Comparison of ENCODE assay signal across 8 cellular contexts in genomic region chr19:46704379-46705076, GRCh38. TPM values are rescaled to one million over a fixed set of nuclear protein-coding genes. Genes with fewer than 3 reads are reported as not detected.
DNase-seq lines count a peak whose midpoint lies in the region; ATAC-seq, FAIRE-seq and TF ChIP-seq lines count a peak whose summit lies in the region.
"Had no signal": no experiment of that assay in that cellular context is flagged by ENCODE, and none has a peak within 500 bp of the region (broad histone marks: within the 10 kb centered on the region; RNA-seq: fewer than 3 reads in every experiment).

No MANE protein-coding gene starts in this region.

- no peak overlapping the region for H3K27ac Mint-ChIP-seq in neural progenitor cell

- no peaks in the 10 kb centered on the region for H3K4me1 Mint-ChIP-seq in neural progenitor cell

- TF ChIP-seq EP300 in suprapubic skin (IDR thresholded peaks at IDR 0.05) = no peak

- peaks cover 10% of the 10 kb centered on the region for H3K36me3 ChIP-seq in neural progenitor cell
- peaks cover 84% of the 10 kb centered on the region for H3K36me3 ChIP-seq in suprapubic skin

- FAIRE-seq in GM18507 (lab: Jason Lieb, UNC) = peak; percentile 75
- FAIRE-seq: frontal cortex had no signal

- 49% methylated on average over 20 of the region's 21 CpGs for WGBS in suprapubic skin

- peak; percentile 94 for TF ChIP-seq CTCF in epithelial cell of proximal tubule (conservative IDR thresholded peaks at IDR 0.05; ENCODE audit: low read depth, low read length)
- peak; percentile 92 for TF ChIP-seq CTCF in neural progenitor cell (IDR thresholded peaks at IDR 0.05)
- TF ChIP-seq CTCF in suprapubic skin (IDR thresholded peaks at IDR 0.05) = peak; percentile 82 to 97

- peak overlapping the region; percentile 50 for H3K4me3 Mint-ChIP-seq in neural progenitor cell

- peak; percentile 77 for DNase-seq in GM18507 (ENCODE audit: extremely low spot score, insufficient read length, low read depth)
- DNase-seq in NCI-H748 (lab: John Stamatoyannopoulos, UW; ENCODE audit: unreplicated experiment) = peak; percentile 28
- peak; percentile 70 for DNase-seq in activated CD8-positive, alpha-beta memory T cell treated with anti-CD3 and anti-CD28 coated beads, Interleukin-2, amount 50 U/mL, for 24 hours (ENCODE audit: extremely low read depth)
- DNase-seq in epithelial cell of proximal tubule (ENCODE audit: low read depth) = no peak
- DNase-seq in neural progenitor cell (ENCODE audit: low spot score) = peak; percentile 71
- DNase-seq in suprapubic skin (ENCODE audit: low spot score in 2 of 2) = peak in 1 of 2 donors; percentile 87

- ATAC-seq in HG03342 (IDR thresholded peaks at IDR 0.05; ENCODE audit: unreplicated experiment) = no peak

- H3K9me3 Mint-ChIP-seq in neural progenitor cell = no peaks in the 10 kb centered on the region

- H3K4me3 ChIP-seq in epithelial cell of proximal tubule (ENCODE audit: low read depth, low read length) (no peak overlapping the region), neural progenitor cell (no peak overlapping the region), suprapubic skin (no peak overlapping the region)

- H3K36me3 Mint-ChIP-seq in neural progenitor cell = peaks cover 25% of the 10 kb centered on the region

- no peaks in the 10 kb centered on the region for H3K27me3 ChIP-seq in neural progenitor cell
- no peaks in the 10 kb centered on the region for H3K27me3 ChIP-seq in suprapubic skin

- no peaks in the 10 kb centered on the region for H3K79me2 ChIP-seq in neural progenitor cell (ENCODE audit: low read depth)

- no peak overlapping the region for H3K9ac ChIP-seq in neural progenitor cell

- no peak for TF ChIP-seq POLR2A in suprapubic skin (IDR thresholded peaks at IDR 0.05)

- H4K20me1 ChIP-seq in neural progenitor cell (ENCODE audit: low read depth) = peaks cover 5% of the 10 kb centered on the region

- no peak overlapping the region for H3K27ac ChIP-seq in neural progenitor cell
- H3K27ac ChIP-seq in suprapubic skin = no peak overlapping the region

- no peaks in the 10 kb centered on the region for H3K9me3 ChIP-seq in neural progenitor cell (ENCODE audit: low read depth)
- no peaks in the 10 kb centered on the region for H3K9me3 ChIP-seq in suprapubic skin

- no peaks in the 10 kb centered on the region for H3F3A ChIP-seq in neural progenitor cell (ENCODE audit: low read depth)

- H3K4me2 ChIP-seq in neural progenitor cell = no peak overlapping the region

- no peak overlapping the region for H2AFZ ChIP-seq in neural progenitor cell (replicated peaks)

- H3K27me3 Mint-ChIP-seq in neural progenitor cell (ENCODE audit: insufficient read depth, low read depth) = peaks cover 8% of the 10 kb centered on the region

- H3K4me1 ChIP-seq in neural progenitor cell (no peaks in the 10 kb centered on the region), suprapubic skin (no peaks in the 10 kb centered on the region)

RNA-seq across cellular contexts. Expression of gene PRKD2, which starts 12.4 kb away (rescaled TPM):
- 28.4 and 36.8 TPM in 2 replicates for total RNA-seq in epithelial cell of proximal tubule
- total RNA-seq in neural progenitor cell (ENCODE audit: low replicate concordance) = 14.9 and 22.2 TPM in 2 replicates
- total RNA-seq in suprapubic skin = 100 to 1,000 TPM in 1 of 4 donors, 10 to 100 TPM in 3; 51.5 to 136 (median 61.2) TPM

RNA-seq across cellular contexts. Expression of gene FKRP, which starts 41.3 kb away (rescaled TPM):
- total RNA-seq in epithelial cell of proximal tubule (20.3 and 27.8 TPM in 2 replicates), neural progenitor cell (ENCODE audit: low replicate concordance) (18.6 and 40.5 TPM in 2 replicates), suprapubic skin (10 to 100 TPM in 1 of 4 donors, 1 to 10 TPM in 3; 7.1 to 15.2 (median 7.8) TPM)

RNA-seq across cellular contexts. Expression of gene STRN4, which starts 41.7 kb away (rescaled TPM):
- 62.1 and 95.0 TPM in 2 replicates for total RNA-seq in epithelial cell of proximal tubule
- total RNA-seq in neural progenitor cell (ENCODE audit: low replicate concordance) = 54.1 and 149 TPM in 2 replicates
- 10 to 100 TPM; 73.2 to 87.6 (median 81.1) TPM for total RNA-seq in suprapubic skin

RNA-seq across cellular contexts. Expression of gene DACT3, which starts 43.5 kb away (rescaled TPM):
- total RNA-seq in epithelial cell of proximal tubule = not detected in 2 replicates
- 0.75 and 2.2 TPM in 2 replicates for total RNA-seq in neural progenitor cell (ENCODE audit: low replicate concordance)
- total RNA-seq in suprapubic skin = 1 to 10 TPM in 3 of 4 donors, under 1 TPM in 1; 0.68 to 1.8 (median 1.2) TPM
